In genomic region chr14:66401447-66402095, GRCh38 we compare ENCODE assay signal across 9 cellular contexts.
DNase-seq lines count a peak whose midpoint lies in the region; ATAC-seq and TF ChIP-seq lines count a peak whose summit lies in the region.
"Had no signal": no experiment of that assay in that cellular context is flagged by ENCODE, and none has a peak within 500 bp of the region (broad histone marks: within the 10 kb centered on the region; RNA-seq: fewer than 3 reads in every experiment).

No MANE protein-coding gene starts in this region.

- H4K91ac ChIP-seq in mesenchymal stem cell (ENCODE audit: low read length): no peak overlapping the region

- WGBS in mesenchymal stem cell: 37% methylated on average over 1 of the region's 1 CpG

- no peaks in the 10 kb centered on the region for H3F3A ChIP-seq in neural cell (ENCODE audit: insufficient read depth, low read length, poor library complexity, severe bottlenecking)

- H3K4me3 ChIP-seq in DND-41 (ENCODE audit: low read depth in 1 of 2, low read length in 2 of 2): no peak overlapping the region
- H3K4me3 ChIP-seq in NB4 (ENCODE audit: low read depth, low read length): no peak overlapping the region
- no peak overlapping the region for H3K4me3 ChIP-seq in brain microvascular endothelial cell (ENCODE audit: low read depth, low read length)
- H3K4me3 ChIP-seq in neural cell (ENCODE audit: low read length): no peak overlapping the region
- no peak overlapping the region for H3K4me3 ChIP-seq in mesenchymal stem cell (ENCODE audit: insufficient read depth in 1 of 2, low read depth in 1 of 2, low read length in 2 of 2)
- H3K4me3 ChIP-seq: vagina had no signal

- in situ Hi-C loops in brain microvascular endothelial cell (cut with HindIII; ENCODE audit: low pct_ligation_motif_present, low sequenced_read_pairs): no loop called here

- no peak overlapping the region for H3K4ac ChIP-seq in mesenchymal stem cell (ENCODE audit: low read depth in 1 of 2, low read length in 2 of 2)

- TF ChIP-seq RAD21 in neural cell (conservative IDR thresholded peaks at IDR 0.05): peak; percentile 75

- ATAC-seq in DND-41 (ENCODE audit: insufficient read depth, low read depth): no peak
- ATAC-seq in HG03457 (IDR thresholded peaks at IDR 0.05; ENCODE audit: unreplicated experiment): no peak
- no peak for ATAC-seq in GM19455 (IDR thresholded peaks at IDR 0.05; ENCODE audit: unreplicated experiment)
- no peak for ATAC-seq in HG02870 (IDR thresholded peaks at IDR 0.05; ENCODE audit: unreplicated experiment)

- H3K18ac ChIP-seq in mesenchymal stem cell (ENCODE audit: low read depth in 1 of 2, low read length in 2 of 2): no peak overlapping the region

- no peak overlapping the region for H3K9ac ChIP-seq in DND-41 (ENCODE audit: low read depth, low read length)
- H3K9ac ChIP-seq in neural cell (ENCODE audit: low read length): no peak overlapping the region
- H3K9ac ChIP-seq in mesenchymal stem cell (ENCODE audit: low read length): no peak overlapping the region

- TF ChIP-seq CTCF in DND-41 (IDR thresholded peaks at IDR 0.05; ENCODE audit: borderline replicate concordance, extremely low read depth, low read length, poor library complexity, severe bottlenecking): peak; percentile 66
- peak; percentile 35 for TF ChIP-seq CTCF in NB4 (IDR thresholded peaks at IDR 0.05; ENCODE audit: low read depth, low read length)
- TF ChIP-seq CTCF in brain microvascular endothelial cell (IDR thresholded peaks at IDR 0.05; ENCODE audit: low read depth, low read length, missing control alignments): peak; percentile 62
- TF ChIP-seq CTCF in neural cell (IDR thresholded peaks at IDR 0.05; ENCODE audit: poor library complexity, severe bottlenecking): peak; percentile 76

- no peak overlapping the region for H2AK5ac ChIP-seq in mesenchymal stem cell (ENCODE audit: low read length, severe bottlenecking)

- no peak overlapping the region for H3K14ac ChIP-seq in mesenchymal stem cell (ENCODE audit: low read length in 2 of 2)

- no peak overlapping the region for H2BK12ac ChIP-seq in mesenchymal stem cell (ENCODE audit: low read length in 2 of 2)

- no peak overlapping the region for H2BK120ac ChIP-seq in mesenchymal stem cell (ENCODE audit: low read depth, low read length)

- H3K4me1 ChIP-seq in DND-41 (ENCODE audit: insufficient read depth, low read length) (no peaks in the 10 kb centered on the region), mesenchymal stem cell (ENCODE audit: control insufficient read depth, insufficient read depth, low read depth, low read length) (no peaks in the 10 kb centered on the region)
- H3K4me1 ChIP-seq: vagina had no signal

- H4K20me1 ChIP-seq in DND-41 (ENCODE audit: insufficient read depth, low read length): no peaks in the 10 kb centered on the region
- H4K20me1 ChIP-seq in neural cell (ENCODE audit: insufficient read depth): no peaks in the 10 kb centered on the region

- H2AFZ ChIP-seq in DND-41 (ENCODE audit: low read depth, low read length) (no peak overlapping the region), neural cell (ENCODE audit: low read depth, low read length) (peak overlapping the region; percentile 6), mesenchymal stem cell (ENCODE audit: low read depth, low read length) (no peak overlapping the region)

- H3K27me3 ChIP-seq in DND-41 (ENCODE audit: insufficient read depth, low read length, poor library complexity) (no peaks in the 10 kb centered on the region), brain microvascular endothelial cell (replicated peaks) (no peaks in the 10 kb centered on the region), neural cell (ENCODE audit: insufficient read depth, low read depth, low read length) (no peaks in the 10 kb centered on the region), mesenchymal stem cell (ENCODE audit: control insufficient read depth in 1 of 2, insufficient read depth in 1 of 2, low read length in 2 of 2) (peaks cover 0 to 7% of the 10 kb centered on the region in 2 experiments)
- H3K27me3 ChIP-seq: vagina had no signal

- no peak overlapping the region for H3K27ac ChIP-seq in DND-41 (ENCODE audit: low read length)
- no peak overlapping the region for H3K27ac ChIP-seq in brain microvascular endothelial cell
- H3K27ac ChIP-seq in neural cell (ENCODE audit: low read length): no peak overlapping the region
- no peak overlapping the region for H3K27ac ChIP-seq in mesenchymal stem cell (ENCODE audit: low read length, poor library complexity, severe bottlenecking)
- H3K27ac ChIP-seq: vagina had no signal

- H4K8ac ChIP-seq in mesenchymal stem cell (ENCODE audit: low read length): no peak overlapping the region

- H3K23ac ChIP-seq in mesenchymal stem cell (ENCODE audit: low read length in 2 of 2): no peak overlapping the region

- no peak overlapping the region for H2BK15ac ChIP-seq in mesenchymal stem cell (ENCODE audit: low read depth, poor library complexity, severe bottlenecking)

- no peak overlapping the region for H3K4me2 ChIP-seq in DND-41 (ENCODE audit: insufficient read depth, low read length)
- no peak overlapping the region for H3K4me2 ChIP-seq in neural cell (ENCODE audit: low read length)
- H3K4me2 ChIP-seq in mesenchymal stem cell (ENCODE audit: low read length, poor library complexity, severe bottlenecking): no peak overlapping the region

- no peak overlapping the region for H2BK5ac ChIP-seq in mesenchymal stem cell (ENCODE audit: low read depth, low read length, poor library complexity, severe bottlenecking)

- no peaks in the 10 kb centered on the region for H3K79me1 ChIP-seq in mesenchymal stem cell (replicated peaks; ENCODE audit: low read length, poor library complexity, severe bottlenecking)

- TF ChIP-seq EP300 in neural cell (conservative IDR thresholded peaks at IDR 0.05; ENCODE audit: poor library complexity, severe bottlenecking): no peak

- no peaks in the 10 kb centered on the region for H3K9me3 ChIP-seq in DND-41 (ENCODE audit: insufficient read depth, low read length, severe bottlenecking)
- no peaks in the 10 kb centered on the region for H3K9me3 ChIP-seq in neural cell (ENCODE audit: low read length)
- H3K9me3 ChIP-seq in mesenchymal stem cell (ENCODE audit: control insufficient read depth, low read length): no peaks in the 10 kb centered on the region
- H3K9me3 ChIP-seq: vagina had no signal

- DNase-seq in DND-41 (no peak), NB4 (ENCODE audit: low read depth) (peak; percentile 7), brain microvascular endothelial cell (peak; percentile 1), mesenchymal stem cell (no peak)

- H3K36me3 ChIP-seq in DND-41 (ENCODE audit: insufficient read depth, low read length) (no peaks in the 10 kb centered on the region), brain microvascular endothelial cell (replicated peaks) (no peaks in the 10 kb centered on the region), neural cell (ENCODE audit: insufficient read depth, low read length) (no peaks in the 10 kb centered on the region), mesenchymal stem cell (ENCODE audit: control insufficient read depth in 1 of 2, insufficient read depth in 2 of 2, low read depth in 1 of 2, low read length in 2 of 2) (no peaks in the 10 kb centered on the region)
- H3K36me3 ChIP-seq: vagina had no signal

- no peak for TF ChIP-seq POLR2A in NB4 (IDR thresholded peaks at IDR 0.05; ENCODE audit: extremely low read depth, insufficient read length)

- H3K79me2 ChIP-seq in DND-41 (ENCODE audit: insufficient read depth, low read length) (no peaks in the 10 kb centered on the region), neural cell (replicated peaks; ENCODE audit: insufficient read depth, low read length) (no peaks in the 10 kb centered on the region)

- H3K9me2 ChIP-seq in neural cell (ENCODE audit: insufficient read depth, low read length): no peaks in the 10 kb centered on the region

TF ChIP-seq in neural cell, 6 proteins besides CTCF, POLR2A, EP300 and RAD21:
- peak; percentile 65 for TF ChIP-seq SMC3 (conservative IDR thresholded peaks at IDR 0.05; ENCODE audit: poor library complexity)
- TF ChIP-seq, protein P1, sequence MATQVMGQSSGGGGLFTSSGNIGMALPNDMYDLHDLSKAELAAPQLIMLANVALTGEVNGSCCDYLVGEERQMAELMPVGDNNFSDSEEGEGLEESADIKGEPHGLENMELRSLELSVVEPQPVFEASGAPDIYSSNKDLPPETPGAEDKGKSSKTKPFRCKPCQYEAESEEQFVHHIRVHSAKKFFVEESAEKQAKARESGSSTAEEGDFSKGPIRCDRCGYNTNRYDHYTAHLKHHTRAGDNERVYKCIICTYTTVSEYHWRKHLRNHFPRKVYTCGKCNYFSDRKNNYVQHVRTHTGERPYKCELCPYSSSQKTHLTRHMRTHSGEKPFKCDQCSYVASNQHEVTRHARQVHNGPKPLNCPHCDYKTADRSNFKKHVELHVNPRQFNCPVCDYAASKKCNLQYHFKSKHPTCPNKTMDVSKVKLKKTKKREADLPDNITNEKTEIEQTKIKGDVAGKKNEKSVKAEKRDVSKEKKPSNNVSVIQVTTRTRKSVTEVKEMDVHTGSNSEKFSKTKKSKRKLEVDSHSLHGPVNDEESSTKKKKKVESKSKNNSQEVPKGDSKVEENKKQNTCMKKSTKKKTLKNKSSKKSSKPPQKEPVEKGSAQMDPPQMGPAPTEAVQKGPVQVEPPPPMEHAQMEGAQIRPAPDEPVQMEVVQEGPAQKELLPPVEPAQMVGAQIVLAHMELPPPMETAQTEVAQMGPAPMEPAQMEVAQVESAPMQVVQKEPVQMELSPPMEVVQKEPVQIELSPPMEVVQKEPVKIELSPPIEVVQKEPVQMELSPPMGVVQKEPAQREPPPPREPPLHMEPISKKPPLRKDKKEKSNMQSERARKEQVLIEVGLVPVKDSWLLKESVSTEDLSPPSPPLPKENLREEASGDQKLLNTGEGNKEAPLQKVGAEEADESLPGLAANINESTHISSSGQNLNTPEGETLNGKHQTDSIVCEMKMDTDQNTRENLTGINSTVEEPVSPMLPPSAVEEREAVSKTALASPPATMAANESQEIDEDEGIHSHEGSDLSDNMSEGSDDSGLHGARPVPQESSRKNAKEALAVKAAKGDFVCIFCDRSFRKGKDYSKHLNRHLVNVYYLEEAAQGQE (IDR thresholded peaks at IDR 0.05; ENCODE audit: borderline replicate concordance): no peak
- no peak for TF ChIP-seq TAF1 (IDR thresholded peaks at IDR 0.05; ENCODE audit: low read depth)
- no peak for TF ChIP-seq EZH2 (IDR thresholded peaks at IDR 0.05; ENCODE audit: borderline replicate concordance, insufficient read depth, low read length, poor library complexity, severe bottlenecking)
- TF ChIP-seq POLR2AphosphoS5 (IDR thresholded peaks at IDR 0.05): no peak
- no peak for TF ChIP-seq MXI1 (conservative IDR thresholded peaks at IDR 0.05; ENCODE audit: poor library complexity, severe bottlenecking)

Comparison
In these comparisons a context has a peak if more than half of its experiments do, and no peak if none do; other contexts are left out.
1. DNase-seq: peak in NB4 (single experiment) and brain microvascular endothelial cell (single experiment); none in DND-41 (single experiment) and mesenchymal stem cell (single experiment).
2. Peak in every context shown above with its lines, with median percentiles within 50 percentile points of each other: CTCF ChIP-seq.